ENCODE assay signal across 18 cellular contexts in genomic region chr2:145038041-145038525, GRCh38.
DNase-seq lines count a peak whose midpoint lies in the region; ATAC-seq and TF ChIP-seq lines count a peak whose summit lies in the region.
"Had no signal": no experiment of that assay in that cellular context is flagged by ENCODE, and none has a peak within 500 bp of the region (broad histone marks: within the 10 kb centered on the region; RNA-seq: fewer than 3 reads in every experiment).

No MANE protein-coding gene starts in this region.

- H3K4me1 ChIP-seq in esophagus muscularis mucosa (peaks cover 0 to 7% (median 2%) of the 10 kb centered on the region in 4 donors), testis (no peaks in the 10 kb centered on the region)
- H3K4me1 ChIP-seq: adrenal gland, lower lobe of right lung, SJSA1 had no signal

- no peaks in the 10 kb centered on the region for H3K27me3 ChIP-seq in esophagus muscularis mucosa
- no peaks in the 10 kb centered on the region for H3K27me3 ChIP-seq in testis
- H3K27me3 ChIP-seq: adrenal gland, heart left ventricle, SJSA1 had no signal

- POLR2A ChIA-PET in RWPE1 (lab: Yijun Ruan, JAX; ENCODE audit: low non-redundant PET): no interaction called here

- CTCF ChIA-PET in RWPE1 (lab: Yijun Ruan, JAX): no interaction called here

- no peak overlapping the region for H3K4me3 ChIP-seq in esophagus muscularis mucosa
- H3K4me3 ChIP-seq in testis: no peak overlapping the region
- H3K4me3 ChIP-seq: adrenal gland, heart left ventricle, lower lobe of right lung, SJSA1 had no signal

- H3K9me3 ChIP-seq in esophagus muscularis mucosa: no peaks in the 10 kb centered on the region
- H3K9me3 ChIP-seq in testis: no peaks in the 10 kb centered on the region
- H3K9me3 ChIP-seq: adrenal gland, heart left ventricle, lower lobe of right lung, SJSA1 had no signal

- 74% methylated on average over 6 of the region's 6 CpGs for WGBS in esophagus muscularis mucosa
- WGBS in testis, 2 donors: 44 to 52% methylated on average over 6 of the region's 6 CpGs

- H3K27ac ChIP-seq in esophagus muscularis mucosa (replicated peaks in 1 of 4) (peak overlapping the region; percentile 2 to 24 (median 4)), testis (peak overlapping the region; percentile 8 to 39), RWPE1 (no peak overlapping the region)
- H3K27ac ChIP-seq: adrenal gland, lower lobe of right lung, SJSA1 had no signal

- no peak for ATAC-seq in HG02610 (IDR thresholded peaks at IDR 0.05; ENCODE audit: unreplicated experiment)
- ATAC-seq: CD8-positive, alpha-beta T cell; effector memory CD8-positive, alpha-beta T cell; lower lobe of right lung; stimulated activated naive CD8-positive, alpha-beta T cell treated with anti-CD3 and anti-CD28 coated beads, Interleukin-15, Interleukin-2, amounts not matched to agents 100 U/mL and 50 U/mL, for 24 hours had no signal

- H3K36me3 ChIP-seq in esophagus muscularis mucosa: no peaks in the 10 kb centered on the region
- no peaks in the 10 kb centered on the region for H3K36me3 ChIP-seq in testis (ENCODE audit: low read depth, missing control alignments)
- H3K36me3 ChIP-seq: adrenal gland, heart left ventricle, lower lobe of right lung, SJSA1 had no signal

- TF ChIP-seq EP300 in esophagus muscularis mucosa (IDR thresholded peaks at IDR 0.05): no peak

- TF ChIP-seq CTCF in esophagus muscularis mucosa (IDR thresholded peaks at IDR 0.05): no peak
- TF ChIP-seq CTCF in testis (IDR thresholded peaks at IDR 0.05): no peak
- TF ChIP-seq CTCF in RWPE1 (conservative IDR thresholded peaks at IDR 0.05; ENCODE audit: low read depth): no peak

- peak; percentile 80 for DNase-seq in RPMI7951 (ENCODE audit: low read depth)
- DNase-seq in esophagus muscularis mucosa (ENCODE audit: extremely low spot score): no peak
- peak; percentile 74 for DNase-seq in midbrain (lab: John Stamatoyannopoulos, UW)
- DNase-seq in testis: no peak
- DNase-seq in RWPE1 (ENCODE audit: low spot score): no peak
- DNase-seq in stimulated activated CD8-positive, alpha-beta memory T cell treated with anti-CD3 and anti-CD28 coated beads, Interleukin-4, amount 100 ng/mL, for 48 hours: no peak
- DNase-seq: activated B cell treated with CpG ODN at 0.5 μM for 24 hours; adrenal gland; CD8-positive, alpha-beta T cell; effector memory CD8-positive, alpha-beta T cell; lower lobe of right lung; NCI-H1694; NCI-H748 treated with DMSO at 0.1 percent for 48 hours; stimulated activated CD4-positive, alpha-beta T cell treated with anti-CD3 and anti-CD28 coated beads, Interleukin-4, amount 100 ng/mL, for 4 hours; stimulated activated naive CD8-positive, alpha-beta T cell treated with anti-CD3 and anti-CD28 coated beads, Interleukin-15, Interleukin-2, amounts not matched to agents 100 U/mL and 50 U/mL, for 24 hours had no signal

- intact Hi-C loops in esophagus muscularis mucosa (cut with DNase I): no loop called here
- intact Hi-C loops in testis (cut with DNase I; ENCODE audit: low total_unique reads): no loop called here

- no peak for TF ChIP-seq POLR2A in esophagus muscularis mucosa (IDR thresholded peaks at IDR 0.05; ENCODE audit: low read depth)
- TF ChIP-seq POLR2A in testis (IDR thresholded peaks at IDR 0.05): no peak

Comparison
In these comparisons a context has a peak if more than half of its experiments do, and no peak if none do; other contexts are left out.
1. DNase-seq: peak in RPMI7951 (single experiment) and midbrain (single experiment); none in esophagus muscularis mucosa (single experiment), testis (single experiment), RWPE1 (single experiment) and stimulated activated CD8-positive, alpha-beta memory T cell treated with anti-CD3 and anti-CD28 coated beads, Interleukin-4, amount 100 ng/mL, for 48 hours (single experiment).